In the genomic region with DNA sequence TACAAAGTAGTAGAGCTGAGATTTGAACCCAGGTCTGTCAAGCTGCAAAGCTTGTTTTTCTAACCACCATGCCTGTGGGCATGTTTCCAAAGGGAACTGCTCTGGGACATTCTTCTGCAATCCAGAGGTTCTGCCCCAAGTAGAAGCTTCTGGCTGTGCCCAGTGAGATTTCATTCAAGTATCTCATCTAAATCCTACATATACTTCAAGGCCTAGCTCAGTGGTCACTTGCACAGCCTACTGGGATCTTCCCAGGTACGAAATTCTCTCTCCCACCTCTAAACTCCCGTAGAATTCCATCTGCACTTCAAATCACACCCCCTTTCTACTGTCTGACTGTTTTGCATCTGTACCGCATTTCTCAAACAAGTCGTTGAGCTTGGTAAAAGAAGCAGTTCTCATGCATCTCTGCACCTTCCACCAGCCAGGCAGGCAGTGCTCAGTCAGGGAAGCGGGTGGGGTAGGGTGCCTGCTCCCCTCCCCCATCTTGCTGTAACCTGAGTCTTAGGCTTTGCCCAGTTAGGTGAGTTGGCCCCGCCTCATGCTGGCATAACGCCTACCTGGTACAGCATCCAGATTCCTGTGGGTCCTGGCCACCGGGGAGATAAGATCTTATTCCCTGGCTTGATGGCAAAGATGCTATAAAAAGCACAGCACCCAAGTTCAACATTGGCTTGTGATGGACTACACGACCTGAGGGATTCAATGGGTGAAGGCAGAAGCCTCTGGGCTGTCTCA, we compare ENCODE assay signal across 13 cellular contexts. TPM values are rescaled to one million over a fixed set of nuclear protein-coding genes. Genes with fewer than 3 reads are reported as not detected.
A peak's percentile ranks its signal among the peaks of the same experiment; 100 is the strongest.
DNase-seq lines count a peak whose midpoint lies in the region; FAIRE-seq and TF ChIP-seq lines count a peak whose summit lies in the region.
"Had no signal": no experiment of that assay in that cellular context is flagged by ENCODE, and none has a peak within 500 bp of the region (broad histone marks: within the 10 kb centered on the region; RNA-seq: fewer than 3 reads in every experiment).

No MANE protein-coding gene starts in this region.

- peaks cover 84% of the 10 kb centered on the region for H4K20me1 ChIP-seq in smooth muscle cell (ENCODE audit: low read depth)

- no peaks in the 10 kb centered on the region for H3K9me3 ChIP-seq in smooth muscle cell (replicated peaks; ENCODE audit: low read depth)
- H3K9me3 ChIP-seq: SJSA1 had no signal

- peaks cover 56% of the 10 kb centered on the region for H3K79me2 ChIP-seq in smooth muscle cell (ENCODE audit: low read depth)

- peaks cover 32% of the 10 kb centered on the region for H3K4me1 ChIP-seq in smooth muscle cell (ENCODE audit: low read depth)

- no peaks in the 10 kb centered on the region for H3K27me3 ChIP-seq in smooth muscle cell (ENCODE audit: low read depth)
- H3K27me3 ChIP-seq: SJSA1 had no signal

- H3K27ac ChIP-seq in epithelial cell of prostate (peak overlapping the region; percentile 21), smooth muscle cell (ENCODE audit: low read depth) (peak overlapping the region; percentile 94)
- H3K27ac ChIP-seq: SJSA1 had no signal

- FAIRE-seq in GM19239 (lab: Jason Lieb, UNC): no peak
- FAIRE-seq: GM12891 had no signal

- TF ChIP-seq CTCF in smooth muscle cell (IDR thresholded peaks at IDR 0.05; ENCODE audit: borderline replicate concordance, insufficient read depth, poor library complexity, severe bottlenecking): no peak

- no peak overlapping the region for H2AFZ ChIP-seq in smooth muscle cell (ENCODE audit: low read depth)

- no peak overlapping the region for H3K4me2 ChIP-seq in smooth muscle cell

- no peak overlapping the region for H3K4me3 ChIP-seq in smooth muscle cell
- H3K4me3 ChIP-seq: SJSA1 had no signal

- 83% methylated on average over 9 of the region's 9 CpGs for WGBS in smooth muscle cell (ENCODE audit: low lambda C conversion rate)

- peak overlapping the region; percentile 13 for H3K9ac ChIP-seq in smooth muscle cell (ENCODE audit: low read depth)

- H3K36me3 ChIP-seq in smooth muscle cell (ENCODE audit: low read depth): no peaks in the 10 kb centered on the region
- H3K36me3 ChIP-seq: SJSA1 had no signal

- peaks cover 18% of the 10 kb centered on the region for H3F3A ChIP-seq in smooth muscle cell (ENCODE audit: low read depth)

- DNase-seq in HT-29 (ENCODE audit: low spot score) (peak; percentile 91), NCI-H2196 (lab: John Stamatoyannopoulos, UW; ENCODE audit: unreplicated experiment) (peak; percentile 78), epithelial cell of prostate (ENCODE audit: low read depth, low spot score) (no peak), smooth muscle cell (lab: John Stamatoyannopoulos, UW; ENCODE audit: unreplicated experiment) (no peak), GM19239 (ENCODE audit: insufficient read length, low spot score) (no peak)
- no peak for DNase-seq in activated CD4-positive, CD25-positive, alpha-beta regulatory T cell (lab: John Stamatoyannopoulos, UW)
- no peak for DNase-seq in activated CD8-positive, alpha-beta memory T cell treated with anti-CD3 and anti-CD28 coated beads, Interleukin-2, amount 50 U/mL, for 48 hours
- DNase-seq: activated CD4-positive, alpha-beta T cell treated with anti-CD3 and anti-CD28 coated beads, Interleukin-2, amount 50 U/mL, for 4 hours; activated naive CD8-positive, alpha-beta T cell treated with anti-CD3 and anti-CD28 coated beads, Interleukin-2, amount 10 ng/mL, durations not matched to agents 7 days and 5 days; DMS53; mesendoderm had no signal

RNA-seq across cellular contexts. Expression of a gene that starts 13.5 kb away (rescaled TPM):
- total RNA-seq in HT-29 (2014; rRNA removed; shearing (Covaris generic)): 10.0 and 10.6 TPM in 2 replicates
- 16.5 and 20.7 TPM in 2 replicates for total RNA-seq in smooth muscle cell
- 37.4 and 59.5 TPM in 2 replicates for polyA plus RNA-seq in smooth muscle cell

Comparison
In these comparisons a context has a peak if more than half of its experiments do, and no peak if none do; other contexts are left out.
1. DNase-seq: peak in HT-29 (single experiment) and NCI-H2196 (single experiment); none in epithelial cell of prostate (single experiment), smooth muscle cell (single experiment), activated CD4-positive, CD25-positive, alpha-beta regulatory T cell (0 of 4), GM19239 (single experiment) and activated CD8-positive, alpha-beta memory T cell treated with anti-CD3 and anti-CD28 coated beads, Interleukin-2, amount 50 U/mL, for 48 hours (single experiment).